ENCODE assay signal across 1 cellular context in the genomic region with DNA sequence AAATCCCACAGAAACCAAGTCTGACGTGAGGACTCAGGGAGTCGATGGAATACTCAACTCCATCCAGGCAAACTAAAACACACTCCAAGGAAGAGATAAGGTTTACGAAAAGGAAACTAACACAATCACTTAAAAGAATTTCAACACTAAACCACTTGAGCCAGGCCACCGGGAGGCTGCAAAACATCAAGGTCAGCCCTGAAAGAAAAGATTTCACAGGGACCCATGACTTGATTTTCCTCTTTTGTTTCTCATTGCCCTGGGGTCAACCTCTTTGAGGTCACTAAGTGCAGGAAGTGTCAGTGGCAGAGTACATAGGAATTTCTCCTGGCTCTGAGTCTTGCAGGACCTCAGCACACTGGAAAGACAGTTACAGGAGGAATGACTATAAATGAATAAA.
TF ChIP-seq lines count a peak whose summit lies in the region.

No MANE protein-coding gene starts in this region.

TF ChIP-seq in GM23338, 12 proteins besides CTCF, POLR2A, EP300 and RAD21 (continued from another document):
- TF ChIP-seq ZNF462 (CRISPR knock-in tag; IDR thresholded peaks at IDR 0.05) (no peak), ZNF331 (CRISPR knock-in tag; IDR thresholded peaks at IDR 0.05; ENCODE audit: low read depth) (no peak)
TF ChIP-seq in GM23338: peak in this region for 0.
